Comparison of ENCODE assay signal across 8 cellular contexts in the genomic region with DNA sequence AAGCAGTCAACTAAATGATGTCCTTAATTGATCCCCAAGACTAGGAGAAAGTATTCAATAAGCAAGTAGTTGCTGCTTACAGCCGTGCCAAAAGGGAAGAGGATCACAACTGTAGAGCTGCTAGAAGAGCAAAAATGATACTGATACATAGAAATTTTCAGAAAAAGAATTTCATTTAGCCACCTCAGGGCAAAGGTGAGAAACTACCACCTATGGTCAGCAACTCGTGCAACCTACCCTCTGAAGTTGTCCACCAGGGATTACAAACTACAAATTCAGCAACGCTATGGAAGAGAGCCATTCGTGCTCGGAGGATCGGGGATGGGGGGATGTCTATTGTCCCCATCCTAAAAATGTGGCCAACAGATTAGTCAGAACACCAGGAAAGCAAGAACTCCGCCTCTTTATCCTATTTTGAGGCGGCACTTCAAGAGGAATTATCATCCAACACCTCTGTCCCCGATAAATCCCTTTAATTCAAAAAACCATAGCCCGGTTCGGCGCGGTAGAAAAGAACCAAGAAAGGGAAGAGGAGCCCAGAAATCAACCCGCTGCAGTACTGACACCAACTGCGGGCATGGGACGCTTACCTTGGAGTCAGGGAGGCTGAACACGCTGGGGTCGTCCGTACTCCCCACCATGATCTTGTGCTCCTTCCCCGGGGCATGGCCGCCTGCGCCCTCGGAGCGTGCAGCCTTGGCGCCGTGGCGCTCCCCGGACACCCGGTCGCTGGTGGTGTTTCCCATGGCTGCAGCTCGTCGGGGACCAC. TPM values are rescaled to one million over a fixed set of nuclear protein-coding genes. Genes with fewer than 3 reads are reported as not detected.
DNase-seq lines count a peak whose midpoint lies in the region; ATAC-seq, FAIRE-seq and TF ChIP-seq lines count a peak whose summit lies in the region.

No MANE protein-coding gene starts in this region.

- under 1% methylated on average over 22 of the region's 32 CpGs for WGBS in A549 (ENCODE audit: missing lambda C conversion rate)

- no peaks in the 10 kb centered on the region for H3K9me3 ChIP-seq in A549
- H3K9me3 ChIP-seq in OCI-LY7 (ENCODE audit: low read length) = no peaks in the 10 kb centered on the region
- no peaks in the 10 kb centered on the region for H3K9me3 ChIP-seq in vagina

- H4K20me1 ChIP-seq in OCI-LY7 (ENCODE audit: insufficient read depth, low read length) = no peaks in the 10 kb centered on the region

- H3K4me2 ChIP-seq in A549 = peak overlapping the region; percentile 95
- H3K4me2 ChIP-seq in OCI-LY7 (ENCODE audit: low read length) = peak overlapping the region; percentile 90

- CTCF ChIA-PET in A549 (lab: Yijun Ruan, JAX) = interaction anchor here (0.6 to 3.2 kb wide), 6 partner anchors 15 to 77 kb away, joined by 3 to 51 read pairs (median 4); a partner anchor contains a TSS
- CTCF ChIA-PET in OCI-LY7 (lab: Charles Lee; ENCODE audit: unreplicated experiment) = no interaction called here

- H2AFZ ChIP-seq in OCI-LY7 (ENCODE audit: low read length) = peak overlapping the region; percentile 83

- H3K27ac ChIP-seq in A549 = peak overlapping the region; percentile 88 to 93
- H3K27ac ChIP-seq in OCI-LY7 (ENCODE audit: low read depth, low read length, poor library complexity, severe bottlenecking) = peak overlapping the region; percentile 65
- peak overlapping the region; percentile 95 to 96 for H3K27ac ChIP-seq in coronary artery
- H3K27ac ChIP-seq in vagina = peak overlapping the region; percentile 89

- peak overlapping the region; percentile 87 for H3K4me3 ChIP-seq in A549
- H3K4me3 ChIP-seq in GM08714 (ENCODE audit: low read length) = peak overlapping the region; percentile 87
- H3K4me3 ChIP-seq in OCI-LY7 (ENCODE audit: low read depth, low read length, poor library complexity, severe bottlenecking) = peak overlapping the region; percentile 87
- H3K4me3 ChIP-seq in coronary artery = peak overlapping the region; percentile 91
- H3K4me3 ChIP-seq in vagina = peak overlapping the region; percentile 84 to 94

- TF ChIP-seq POLR2A in A549 (IDR thresholded peaks at IDR 0.05; ENCODE audit: low read length) (no peak), vagina (IDR thresholded peaks at IDR 0.05) (no peak)

- TF ChIP-seq RAD21 in A549 (conservative IDR thresholded peaks at IDR 0.05 in 1 of 2, IDR thresholded peaks at IDR 0.05 in 1 of 2) = no peak

- TF ChIP-seq EP300 in A549 (IDR thresholded peaks at IDR 0.05) = no peak

- H3K4me1 ChIP-seq in A549 (peaks cover 44% of the 10 kb centered on the region), OCI-LY7 (ENCODE audit: insufficient read depth, low read length, poor library complexity, severe bottlenecking) (peaks cover 30% of the 10 kb centered on the region), vagina (peaks cover 66% of the 10 kb centered on the region)

- POLR2A ChIA-PET in A549 (lab: Yijun Ruan, JAX) (interaction anchor here (0.8 to 2.4 kb wide), 3 partner anchors 10 to 87 kb away, joined by 3 to 10 read pairs (median 7); a partner anchor contains a TSS), OCI-LY7 (lab: Charles Lee) (interaction anchor here (0.6 to 1.0 kb wide), 3 partner anchors 71 to 87 kb away, joined by 3 read pairs; no protein-coding TSS in a partner anchor)

- H3K36me3 ChIP-seq in OCI-LY7 (ENCODE audit: insufficient read depth, low read length) = peaks cover 13% of the 10 kb centered on the region
- H3K36me3 ChIP-seq in vagina = no peaks in the 10 kb centered on the region

- no peaks in the 10 kb centered on the region for H3K27me3 ChIP-seq in vagina

- no peak for FAIRE-seq in A549 (lab: Jason Lieb, UNC)

- H3K79me2 ChIP-seq in OCI-LY7 (ENCODE audit: insufficient read depth, low read depth, low read length) = peaks cover 35% of the 10 kb centered on the region

- H3K9me2 ChIP-seq in OCI-LY7 (ENCODE audit: insufficient read depth, low read length) = no peaks in the 10 kb centered on the region

- no TSS peak for BruUV-seq in OCI-LY7 (replicated peaks; lab: Mats Ljungman, UMichigan)

- DNase-seq in A549 (ENCODE audit: low read depth in 1 of 2, low spot score in 1 of 2) (peak; percentile 13 to 30), OCI-LY7 (ENCODE audit: low spot score) (peak; percentile 19), coronary artery (ENCODE audit: low spot score) (no peak), midbrain (lab: John Stamatoyannopoulos, UW) (peak; percentile 41), vagina (ENCODE audit: extremely low spot score in 2 of 2) (peak in 1 of 2 donors; percentile 86), NCI-H146 treated with DMSO at 0.1 percent for 48 hours (lab: John Stamatoyannopoulos, UW; ENCODE audit: unreplicated experiment) (no peak)

- intact Hi-C loops in OCI-LY7 (cut with micrococcal nuclease; ENCODE audit: unreplicated experiment) = loop anchor here (1.0 kb wide), 1 partner anchor 71 kb away; a partner anchor contains a TSS
- intact Hi-C loops in vagina (cut with DNase I) = loop anchor here (1.0 kb wide), 1 partner anchor 72 kb away; no protein-coding TSS in a partner anchor

- no peak for ATAC-seq in A549
- no peak for ATAC-seq in GM21367 (IDR thresholded peaks at IDR 0.05; ENCODE audit: unreplicated experiment)

- TF ChIP-seq CTCF in A549 (IDR thresholded peaks at IDR 0.05) (no peak), OCI-LY7 (conservative IDR thresholded peaks at IDR 0.05; ENCODE audit: low read length) (no peak), coronary artery (IDR thresholded peaks at IDR 0.05) (no peak), vagina (IDR thresholded peaks at IDR 0.05) (no peak)

TF ChIP-seq in A549, 52 proteins besides CTCF, POLR2A, EP300 and RAD21 (continues in another document):
- TF ChIP-seq, protein P1, sequence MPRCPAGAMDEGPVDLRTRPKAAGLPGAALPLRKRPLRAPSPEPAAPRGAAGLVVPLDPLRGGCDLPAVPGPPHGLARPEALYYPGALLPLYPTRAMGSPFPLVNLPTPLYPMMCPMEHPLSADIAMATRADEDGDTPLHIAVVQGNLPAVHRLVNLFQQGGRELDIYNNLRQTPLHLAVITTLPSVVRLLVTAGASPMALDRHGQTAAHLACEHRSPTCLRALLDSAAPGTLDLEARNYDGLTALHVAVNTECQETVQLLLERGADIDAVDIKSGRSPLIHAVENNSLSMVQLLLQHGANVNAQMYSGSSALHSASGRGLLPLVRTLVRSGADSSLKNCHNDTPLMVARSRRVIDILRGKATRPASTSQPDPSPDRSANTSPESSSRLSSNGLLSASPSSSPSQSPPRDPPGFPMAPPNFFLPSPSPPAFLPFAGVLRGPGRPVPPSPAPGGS (IDR thresholded peaks at IDR 0.05) = no peak
- TF ChIP-seq HOXA7 (CRISPR knock-in tag; IDR thresholded peaks at IDR 0.05) (no peak), CBX8 (IDR thresholded peaks at IDR 0.05) (no peak), CHD2 (IDR thresholded peaks at IDR 0.05; ENCODE audit: low read length, partially characterized antibody) (no peak), EHF (CRISPR knock-in tag; IDR thresholded peaks at IDR 0.05) (no peak), TP53 (CRISPR knock-in tag; IDR thresholded peaks at IDR 0.05) (no peak), SMC3 (IDR thresholded peaks at IDR 0.05) (no peak), ZNF302 (CRISPR knock-in tag; IDR thresholded peaks at IDR 0.05) (no peak), HOXB13 (CRISPR knock-in tag; IDR thresholded peaks at IDR 0.05; ENCODE audit: low read depth) (no peak), JUN (IDR thresholded peaks at IDR 0.05) (no peak), CHD4 (IDR thresholded peaks at IDR 0.05; ENCODE audit: borderline replicate concordance) (no peak), RNF2 (IDR thresholded peaks at IDR 0.05; ENCODE audit: borderline replicate concordance, low read depth) (no peak)
- TF ChIP-seq, protein P2, sequence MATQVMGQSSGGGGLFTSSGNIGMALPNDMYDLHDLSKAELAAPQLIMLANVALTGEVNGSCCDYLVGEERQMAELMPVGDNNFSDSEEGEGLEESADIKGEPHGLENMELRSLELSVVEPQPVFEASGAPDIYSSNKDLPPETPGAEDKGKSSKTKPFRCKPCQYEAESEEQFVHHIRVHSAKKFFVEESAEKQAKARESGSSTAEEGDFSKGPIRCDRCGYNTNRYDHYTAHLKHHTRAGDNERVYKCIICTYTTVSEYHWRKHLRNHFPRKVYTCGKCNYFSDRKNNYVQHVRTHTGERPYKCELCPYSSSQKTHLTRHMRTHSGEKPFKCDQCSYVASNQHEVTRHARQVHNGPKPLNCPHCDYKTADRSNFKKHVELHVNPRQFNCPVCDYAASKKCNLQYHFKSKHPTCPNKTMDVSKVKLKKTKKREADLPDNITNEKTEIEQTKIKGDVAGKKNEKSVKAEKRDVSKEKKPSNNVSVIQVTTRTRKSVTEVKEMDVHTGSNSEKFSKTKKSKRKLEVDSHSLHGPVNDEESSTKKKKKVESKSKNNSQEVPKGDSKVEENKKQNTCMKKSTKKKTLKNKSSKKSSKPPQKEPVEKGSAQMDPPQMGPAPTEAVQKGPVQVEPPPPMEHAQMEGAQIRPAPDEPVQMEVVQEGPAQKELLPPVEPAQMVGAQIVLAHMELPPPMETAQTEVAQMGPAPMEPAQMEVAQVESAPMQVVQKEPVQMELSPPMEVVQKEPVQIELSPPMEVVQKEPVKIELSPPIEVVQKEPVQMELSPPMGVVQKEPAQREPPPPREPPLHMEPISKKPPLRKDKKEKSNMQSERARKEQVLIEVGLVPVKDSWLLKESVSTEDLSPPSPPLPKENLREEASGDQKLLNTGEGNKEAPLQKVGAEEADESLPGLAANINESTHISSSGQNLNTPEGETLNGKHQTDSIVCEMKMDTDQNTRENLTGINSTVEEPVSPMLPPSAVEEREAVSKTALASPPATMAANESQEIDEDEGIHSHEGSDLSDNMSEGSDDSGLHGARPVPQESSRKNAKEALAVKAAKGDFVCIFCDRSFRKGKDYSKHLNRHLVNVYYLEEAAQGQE (IDR thresholded peaks at IDR 0.05) = no peak

RNA-seq across cellular contexts. Expression of a gene that starts 0.7 kb away (rescaled TPM):
- polyA plus RNA-seq in A549 (2011; rRNA removed) (20.3 and 22.4 TPM in 2 replicates), A549 (2017; fragmentation: RNase III; extraction: RNeasy Plus Mini Kit Qiagen cat#74134 plus additional on column Dnase treatment) (11.0 to 11.4 TPM (median 11.2 TPM) in 3 replicates)
- polyA plus RNA-seq in A549 (2012; cell fraction: cytosol; rRNA removed) = 4.7 and 5.1 TPM in 2 replicates
- polyA plus RNA-seq in A549 (2012; cell fraction: nucleus; rRNA removed) = 8.8 and 9.6 TPM in 2 replicates
- 8.5 and 10.4 TPM in 2 replicates for polyA minus RNA-seq in A549 (2011; rRNA and poly(A)+ RNA removed)
- total RNA-seq in OCI-LY7 (2014; rRNA removed; shearing (Covaris generic)) = 11.6 and 12.0 TPM in 2 replicates
- total RNA-seq in OCI-LY7 (2022) (17.4 and 24.3 TPM in 2 replicates), vagina (25.0 TPM)

RNA-seq across cellular contexts. Expression of a gene that starts 53.6 kb away (rescaled TPM):
- polyA plus RNA-seq in A549 (2011; rRNA removed) (3.4 and 3.8 TPM in 2 replicates), A549 (2017; fragmentation: RNase III; extraction: RNeasy Plus Mini Kit Qiagen cat#74134 plus additional on column Dnase treatment) (0.25 to 0.50 TPM (median 0.37 TPM) in 3 replicates)
- 0.08 TPM in 2 replicates for polyA plus RNA-seq in A549 (2012; cell fraction: cytosol; rRNA removed)
- 0.10 and 0.13 TPM in 2 replicates for polyA plus RNA-seq in A549 (2012; cell fraction: nucleus; rRNA removed)
- 1.1 TPM in 2 replicates for polyA minus RNA-seq in A549 (2011; rRNA and poly(A)+ RNA removed)
- total RNA-seq in OCI-LY7 (2014; rRNA removed; shearing (Covaris generic)) = 2.2 and 3.9 TPM in 2 replicates
- total RNA-seq in OCI-LY7 (2022) (1.7 and 2.9 TPM in 2 replicates), vagina (3.4 TPM)

Comparison
In these comparisons a context has a peak if more than half of its experiments do, and no peak if none do; other contexts are left out.
1. DNase-seq: peak in A549 (2 of 2), OCI-LY7 (single experiment) and midbrain (single experiment); none in coronary artery (single experiment) and NCI-H146 treated with DMSO at 0.1 percent for 48 hours (single experiment).
2. Peak in every context shown above with its lines, with median percentiles within 50 percentile points of each other: H3K27ac ChIP-seq and H3K4me3 ChIP-seq.